Comparison of ENCODE assay signal across 9 cellular contexts in the genomic region with DNA sequence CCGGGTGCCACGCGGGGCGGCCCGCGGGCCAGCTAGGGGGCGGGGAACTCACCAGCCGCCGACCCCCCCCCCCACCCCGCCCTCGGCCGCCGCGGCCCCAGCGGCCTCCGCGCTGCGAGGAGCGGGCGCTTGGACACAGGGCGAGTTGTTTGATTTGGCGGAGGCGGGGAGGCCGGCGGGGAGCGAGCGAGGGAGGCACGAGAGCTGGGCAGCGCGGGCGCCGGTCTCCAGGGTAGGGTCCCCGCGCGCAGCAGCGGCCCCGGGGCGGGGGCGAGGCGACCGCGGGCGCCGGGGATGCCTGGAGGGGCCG.
DNase-seq lines count a peak whose midpoint lies in the region; ATAC-seq lines count a peak whose summit lies in the region.
"Had no signal": no experiment of that assay in that cellular context is flagged by ENCODE, and none has a peak within 500 bp of the region (broad histone marks: within the 10 kb centered on the region; RNA-seq: fewer than 3 reads in every experiment).

No MANE protein-coding gene starts in this region.

- DNase-seq in G401 (ENCODE audit: low spot score) = peak; percentile 31
- DNase-seq in NCI-H510A treated with DMSO at 0.1 percent for 48 hours (lab: John Stamatoyannopoulos, UW) = peak; percentile 25
- DNase-seq in head of caudate nucleus = peak in 29 of 42 donors; percentile 25 to 71 (median 52)
- no peak for DNase-seq in DMS79 (lab: John Stamatoyannopoulos, UW)
- DNase-seq in T-helper 2 cell treated with Interferon-gamma antibody and Interleukin-4, amounts not matched to agents 5 μg/mL and 100 μg/mL, for 36 hours (ENCODE audit: low spot score) = no peak
- no peak for DNase-seq in superior temporal gyrus (ENCODE audit: extremely low spot score)

- peak; percentile 30 for ATAC-seq in GM21737 (IDR thresholded peaks at IDR 0.05; ENCODE audit: unreplicated experiment)

- H3K4me1 Mint-ChIP-seq in T-helper 2 cell treated with Interferon-gamma antibody and Interleukin-4, amounts not matched to agents 5 μg/mL and 100 μg/mL, for 36 hours (ENCODE audit: low read depth) = peaks cover 3% of the 10 kb centered on the region

- no peak overlapping the region for H3K27ac Mint-ChIP-seq in T-helper 2 cell treated with Interferon-gamma antibody and Interleukin-4, amounts not matched to agents 5 μg/mL and 100 μg/mL, for 36 hours

- H3K9me3 ChIP-seq in skeletal muscle tissue (ENCODE audit: control insufficient read depth in 3 of 3, low read length in 3 of 3) = no peaks in the 10 kb centered on the region

- peaks cover 47% of the 10 kb centered on the region for H3K27me3 Mint-ChIP-seq in T-helper 2 cell treated with Interferon-gamma antibody and Interleukin-4, amounts not matched to agents 5 μg/mL and 100 μg/mL, for 36 hours (ENCODE audit: low read depth)

- peaks cover 4 to 12% (median 8%) of the 10 kb centered on the region in 3 donors for H3K27me3 ChIP-seq in skeletal muscle tissue (ENCODE audit: control insufficient read depth in 3 of 3, insufficient read depth in 3 of 3, low read length in 3 of 3)

- in situ Hi-C loops in G401 (cut with HindIII; ENCODE audit: low sequenced_read_pairs) = no loop called here

- no peak overlapping the region for H3K9ac ChIP-seq in skeletal muscle tissue (ENCODE audit: low read depth in 1 of 3, low read length in 3 of 3)

- H3K36me3 ChIP-seq in skeletal muscle tissue (ENCODE audit: control insufficient read depth in 3 of 3, insufficient read depth in 3 of 3, low read length in 3 of 3) = no peaks in the 10 kb centered on the region

- H3K9me3 Mint-ChIP-seq in T-helper 2 cell treated with Interferon-gamma antibody and Interleukin-4, amounts not matched to agents 5 μg/mL and 100 μg/mL, for 36 hours = no peaks in the 10 kb centered on the region

- H3K4me1 ChIP-seq in skeletal muscle tissue (ENCODE audit: control insufficient read depth in 3 of 3, insufficient read depth in 3 of 3, low read length in 3 of 3) = peaks cover 0 to 8% (median 0%) of the 10 kb centered on the region in 3 donors

- intact Hi-C loops in head of caudate nucleus (cut with DNase I) = no loop called here

- H3K4me3 Mint-ChIP-seq in T-helper 2 cell treated with Interferon-gamma antibody and Interleukin-4, amounts not matched to agents 5 μg/mL and 100 μg/mL, for 36 hours = no peak overlapping the region

- H3K27ac ChIP-seq in skeletal muscle tissue (ENCODE audit: low read depth, low read length) = no peak overlapping the region
- H3K27ac ChIP-seq: epithelial cell of prostate had no signal

- H3K36me3 Mint-ChIP-seq in T-helper 2 cell treated with Interferon-gamma antibody and Interleukin-4, amounts not matched to agents 5 μg/mL and 100 μg/mL, for 36 hours (ENCODE audit: low read depth) = no peaks in the 10 kb centered on the region

- H3K4me3 ChIP-seq in skeletal muscle tissue (ENCODE audit: low read length in 3 of 3) = peak overlapping the region; percentile 34 to 48 (median 45)

Comparison
In these comparisons a context has a peak if more than half of its experiments do, and no peak if none do; other contexts are left out.
1. DNase-seq: peak in G401 (single experiment), NCI-H510A treated with DMSO at 0.1 percent for 48 hours (single experiment) and head of caudate nucleus (29 of 42); none in DMS79 (single experiment), T-helper 2 cell treated with Interferon-gamma antibody and Interleukin-4, amounts not matched to agents 5 μg/mL and 100 μg/mL, for 36 hours (single experiment) and superior temporal gyrus (single experiment).